Comparison of ENCODE assay signal across 17 cellular contexts in genomic region chr6:1175877-1176276, GRCh38.
A peak's percentile ranks its signal among the peaks of the same experiment; 100 is the strongest.
DNase-seq lines count a peak whose midpoint lies in the region; ATAC-seq and TF ChIP-seq lines count a peak whose summit lies in the region.
"Had no signal": no experiment of that assay in that cellular context is flagged by ENCODE, and none has a peak within 500 bp of the region (broad histone marks: within the 10 kb centered on the region; RNA-seq: fewer than 3 reads in every experiment).

No MANE protein-coding gene starts in this region.

- TF ChIP-seq CTCF in GM23338 (conservative IDR thresholded peaks at IDR 0.05; ENCODE audit: low read depth in 2 of 2): no peak
- no peak for TF ChIP-seq CTCF in epithelial cell of esophagus (IDR thresholded peaks at IDR 0.05; ENCODE audit: insufficient read depth, low read depth, low read length, missing control alignments)
- TF ChIP-seq CTCF in foreskin fibroblast (IDR thresholded peaks at IDR 0.05; ENCODE audit: low read depth, low read length): no peak
- no peak for TF ChIP-seq CTCF in suprapubic skin (IDR thresholded peaks at IDR 0.05)

- H3K27ac ChIP-seq in GM23338 (ENCODE audit: low read depth): no peak overlapping the region
- H3K27ac ChIP-seq in suprapubic skin: peak overlapping the region; percentile 57
- H3K27ac ChIP-seq: BLaER1 treated with 17β-estradiol and CSF1 and Interleukin-3, amounts not matched to agents 10 nM and 100 nM had no signal

- no peaks in the 10 kb centered on the region for H3K79me2 ChIP-seq in GM23338 (replicated peaks; ENCODE audit: insufficient read depth)

- no peaks in the 10 kb centered on the region for H3F3A ChIP-seq in GM23338 (replicated peaks; ENCODE audit: low read depth)

- no peaks in the 10 kb centered on the region for H3K4me1 Mint-ChIP-seq in GM23338
- H3K4me1 Mint-ChIP-seq: B cell had no signal

- H3K36me3 ChIP-seq in GM23338 (ENCODE audit: insufficient read depth): no peaks in the 10 kb centered on the region
- H3K36me3 ChIP-seq in suprapubic skin: no peaks in the 10 kb centered on the region
- H3K36me3 ChIP-seq: BLaER1 treated with 17β-estradiol and CSF1 and Interleukin-3, amounts not matched to agents 10 nM and 100 nM; HAP-1 had no signal

- H3K9me3 Mint-ChIP-seq in GM23338: peaks cover 6% of the 10 kb centered on the region; the same call in 2 of the 3 replicates
- H3K9me3 Mint-ChIP-seq: CD8-positive, alpha-beta T cell had no signal

- intact Hi-C loops in Right ventricle myocardium superior (cut with DNase I): no loop called here

- no peak for TF ChIP-seq EP300 in suprapubic skin (IDR thresholded peaks at IDR 0.05)

- DNase-seq in GM23338 (ENCODE audit: low spot score) (peak; percentile 19), epithelial cell of esophagus (ENCODE audit: low read depth) (peak; percentile 84), foreskin fibroblast (peak; percentile 11 to 22), suprapubic skin (ENCODE audit: low spot score in 2 of 2) (no peak), Right ventricle myocardium superior (no peak), putamen (ENCODE audit: low spot score) (no peak)
- no peak for DNase-seq in central memory CD4-positive, alpha-beta T cell
- DNase-seq: 8988T; Calu3; CD8-positive, alpha-beta T cell; DMS53; DND-41; EL had no signal

- no peak overlapping the region for H3K27ac Mint-ChIP-seq in GM23338
- H3K27ac Mint-ChIP-seq: B cell; CD8-positive, alpha-beta T cell had no signal

- no peaks in the 10 kb centered on the region for H3K9me3 ChIP-seq in suprapubic skin
- H3K9me3 ChIP-seq: BLaER1 treated with 17β-estradiol and CSF1 and Interleukin-3, amounts not matched to agents 10 nM and 100 nM; HAP-1 had no signal

- H3K36me3 Mint-ChIP-seq in GM23338 (ENCODE audit: low read depth): no peaks in the 10 kb centered on the region; the same call in 2 of the 3 replicates
- H3K36me3 Mint-ChIP-seq: CD8-positive, alpha-beta T cell had no signal

- 0 out of 2 replicates have a peak, but pooled peaks cover 3% of the 10 kb centered on the region for H3K9me2 ChIP-seq in GM23338 (ENCODE audit: insufficient read depth)

- ATAC-seq in GM23338 (no peak), Right ventricle myocardium superior (ENCODE audit: poor library complexity) (no peak)
- ATAC-seq: CD8-positive, alpha-beta T cell; GM12878 had no signal

- no peak overlapping the region for H3K4me2 ChIP-seq in GM23338
- H3K4me2 ChIP-seq: BLaER1 treated with 17β-estradiol and CSF1 and Interleukin-3, amounts not matched to agents 10 nM and 100 nM had no signal

- H3K4me1 ChIP-seq in GM23338 (ENCODE audit: insufficient read depth) (no peaks in the 10 kb centered on the region), suprapubic skin (peaks cover 3% of the 10 kb centered on the region)
- H3K4me1 ChIP-seq: BLaER1 treated with 17β-estradiol and CSF1 and Interleukin-3, amounts not matched to agents 10 nM and 100 nM; HAP-1 had no signal

- 65% methylated on average over 4 of the region's 4 CpGs for WGBS in suprapubic skin

- no peak overlapping the region for H3K4me3 Mint-ChIP-seq in GM23338
- H3K4me3 Mint-ChIP-seq: B cell; CD8-positive, alpha-beta T cell had no signal

- H3K4me3 ChIP-seq in GM23338 (no peak overlapping the region), epithelial cell of esophagus (ENCODE audit: low read length) (no peak overlapping the region), foreskin fibroblast (ENCODE audit: low read depth in 1 of 2, low read length in 2 of 2) (no peak overlapping the region), suprapubic skin (no peak overlapping the region)
- H3K4me3 ChIP-seq: BLaER1 treated with 17β-estradiol and CSF1 and Interleukin-3, amounts not matched to agents 10 nM and 100 nM; GM12878; HAP-1 had no signal

- peaks cover 5% of the 10 kb centered on the region for H3K27me3 Mint-ChIP-seq in GM23338 (ENCODE audit: insufficient read depth, low read depth, poor library complexity)

- no peaks in the 10 kb centered on the region for H4K20me1 ChIP-seq in GM23338 (replicated peaks; ENCODE audit: insufficient read depth)
- H4K20me1 ChIP-seq: BLaER1 treated with 17β-estradiol and CSF1 and Interleukin-3, amounts not matched to agents 10 nM and 100 nM had no signal

- TF ChIP-seq POLR2A in suprapubic skin (IDR thresholded peaks at IDR 0.05): no peak

- H3K27me3 ChIP-seq in GM23338 (ENCODE audit: insufficient read depth): no peaks in the 10 kb centered on the region
- H3K27me3 ChIP-seq in suprapubic skin: no peaks in the 10 kb centered on the region
- H3K27me3 ChIP-seq: BLaER1 treated with 17β-estradiol and CSF1 and Interleukin-3, amounts not matched to agents 10 nM and 100 nM had no signal

- no peak overlapping the region for H2AFZ ChIP-seq in GM23338

TF ChIP-seq in GM23338, 12 proteins besides CTCF, POLR2A, EP300 and RAD21:
- TF ChIP-seq EZH2phosphoT487 (IDR thresholded peaks at IDR 0.05; ENCODE audit: unreplicated experiment) (no peak), ETS1 (IDR thresholded peaks at IDR 0.05) (no peak), JUNB (IDR thresholded peaks at IDR 0.05; ENCODE audit: unreplicated experiment) (no peak), CREB1 (CRISPR knock-in tag; IDR thresholded peaks at IDR 0.05; ENCODE audit: low read depth) (no peak)

Comparison
In these comparisons a context has a peak if more than half of its experiments do, and no peak if none do; other contexts are left out.
1. DNase-seq: peak in GM23338 (single experiment), epithelial cell of esophagus (single experiment) and foreskin fibroblast (2 of 2); none in suprapubic skin (0 of 2), Right ventricle myocardium superior (single experiment), putamen (single experiment) and central memory CD4-positive, alpha-beta T cell (single experiment).